In genomic region chr14:102875652-102876051, GRCh38 we compare ENCODE assay signal across 13 cellular contexts. TPM values are rescaled to one million over a fixed set of nuclear protein-coding genes. Genes with fewer than 3 reads are reported as not detected.
"Had no signal": no experiment of that assay in that cellular context is flagged by ENCODE, and none has a peak within 500 bp of the region (broad histone marks: within the 10 kb centered on the region; RNA-seq: fewer than 3 reads in every experiment).

No MANE protein-coding gene starts in this region.

- H3K27ac Mint-ChIP-seq: immature natural killer cell, mesothelial cell of epicardium had no signal

- H3K4me3 Mint-ChIP-seq: immature natural killer cell, mesothelial cell of epicardium, T-cell had no signal

- ATAC-seq: activated CD4-positive, CD25-positive, alpha-beta regulatory T cell treated with anti-CD3 and anti-CD28 coated beads, Interleukin-2, amount 50 U/mL, for 24 hours; activated naive CD4-positive, alpha-beta T cell treated with anti-CD3 and anti-CD28 coated beads, Interleukin-2, amount 50 U/mL, for 72 hours; T-cell had no signal

- H3K9me3 Mint-ChIP-seq: activated naive CD4-positive, alpha-beta T cell treated with anti-CD3 and anti-CD28 coated beads, Interleukin-2, amount 50 U/mL, for 72 hours; immature natural killer cell; mesothelial cell of epicardium; T-cell had no signal

- H3K4me1 Mint-ChIP-seq: mesothelial cell of epicardium had no signal

- H3K27me3 Mint-ChIP-seq: T-cell had no signal

- DNase-seq: activated effector memory CD4-positive, alpha-beta T cell treated with Interleukin-2 at 50 U/mL for 16 hours; caudate nucleus; colonic mucosa; immature natural killer cell; ovary; sigmoid colon; spleen; T-cell; T1000; tibial artery had no signal

RNA-seq across cellular contexts. Expression of gene AMN, which starts 46.8 kb away (rescaled TPM):
- total RNA-seq: sigmoid colon had no signal
